8 cellular contexts compared by ENCODE assay signal in genomic region chr7:44044315-44045225, GRCh38.
DNase-seq lines count a peak whose midpoint lies in the region; ATAC-seq and TF ChIP-seq lines count a peak whose summit lies in the region.

Gene DBNL, plus strand, starts transcription at chr7:44044702. Its CDS starts 36 bp downstream, at chr7:44044738.

- H4K20me1 ChIP-seq in KMS-11 (ENCODE audit: insufficient read depth) = no peaks in the 10 kb centered on the region

- CTCF ChIA-PET in RWPE1 (lab: Yijun Ruan, JAX) = interaction anchor here (0.6 kb wide), 1 partner anchor 23 kb away, joined by 3 read pairs; no protein-coding TSS in a partner anchor

- peaks cover 4% of the 10 kb centered on the region for H3K9me3 Mint-ChIP-seq in nephron progenitor cell
- no peaks in the 10 kb centered on the region for H3K9me3 Mint-ChIP-seq in stimulated activated naive CD8-positive, alpha-beta T cell treated with anti-CD3 and anti-CD28 coated beads, Interleukin-15, Interleukin-2, amounts not matched to agents 100 ng/mL and 50 ng/mL, for 24 hours

- DNase-seq in DMS79 treated with DMSO at 0.1 percent for 48 hours (lab: John Stamatoyannopoulos, UW) (peak; percentile 92), RWPE1 (ENCODE audit: low spot score) (peak; percentile 92), fibroblast of pulmonary artery (ENCODE audit: low read depth) (peak; percentile 81), nephron progenitor cell (peak; percentile 95)
- peak; percentile 91 for DNase-seq in activated effector memory CD4-positive, alpha-beta T cell treated with Interleukin-2 at 50 U/mL for 16 hours

- peaks cover 32% of the 10 kb centered on the region for H3K4me1 Mint-ChIP-seq in nephron progenitor cell
- peaks cover 54% of the 10 kb centered on the region for H3K4me1 Mint-ChIP-seq in stimulated activated naive CD8-positive, alpha-beta T cell treated with anti-CD3 and anti-CD28 coated beads, Interleukin-15, Interleukin-2, amounts not matched to agents 100 ng/mL and 50 ng/mL, for 24 hours (ENCODE audit: low read depth)

- no peaks in the 10 kb centered on the region for H3K27me3 ChIP-seq in KMS-11 (ENCODE audit: insufficient read depth, low read depth)

- no peak within 1 kb of the TSS for H3K27ac Mint-ChIP-seq in nephron progenitor cell
- H3K27ac Mint-ChIP-seq in stimulated activated naive CD8-positive, alpha-beta T cell treated with anti-CD3 and anti-CD28 coated beads, Interleukin-15, Interleukin-2, amounts not matched to agents 100 ng/mL and 50 ng/mL, for 24 hours = peak within 1 kb of the TSS; percentile 90

- peak within 1 kb of the TSS; percentile 95 for H3K4me2 ChIP-seq in KMS-11

- ATAC-seq in GM21723 (IDR thresholded peaks at IDR 0.05; ENCODE audit: unreplicated experiment) = peak; percentile 70

- peak within 1 kb of the TSS; percentile 32; the same call in 1 of the 2 replicates for H3K27ac ChIP-seq in KMS-11
- H3K27ac ChIP-seq in RWPE1 = peak within 1 kb of the TSS; percentile 86

- peak within 1 kb of the TSS; percentile 73 for H2AFZ ChIP-seq in KMS-11 (ENCODE audit: low read depth)

- H3K4me1 ChIP-seq in KMS-11 (ENCODE audit: low read depth, poor library complexity, severe bottlenecking) = peaks cover 32% of the 10 kb centered on the region

- H3K4me3 ChIP-seq in KMS-11 (IDR thresholded peaks at IDR 0.05; ENCODE audit: insufficient read depth, low read depth, low read length) (peak within 1 kb of the TSS; percentile 67), fibroblast of pulmonary artery (replicated peaks; ENCODE audit: low read depth, low read length) (peak within 1 kb of the TSS; percentile 92)

- H3K27me3 Mint-ChIP-seq in nephron progenitor cell (ENCODE audit: low read depth, poor library complexity) = peaks cover 27% of the 10 kb centered on the region
- no peaks in the 10 kb centered on the region for H3K27me3 Mint-ChIP-seq in stimulated activated naive CD8-positive, alpha-beta T cell treated with anti-CD3 and anti-CD28 coated beads, Interleukin-15, Interleukin-2, amounts not matched to agents 100 ng/mL and 50 ng/mL, for 24 hours

- H3K36me3 Mint-ChIP-seq in nephron progenitor cell (ENCODE audit: low read depth) = peaks cover 14% of the 10 kb centered on the region
- H3K36me3 Mint-ChIP-seq in stimulated activated naive CD8-positive, alpha-beta T cell treated with anti-CD3 and anti-CD28 coated beads, Interleukin-15, Interleukin-2, amounts not matched to agents 100 ng/mL and 50 ng/mL, for 24 hours (ENCODE audit: low read depth) = peaks cover 23% of the 10 kb centered on the region

- H3K4me3 Mint-ChIP-seq in nephron progenitor cell = peak within 1 kb of the TSS; percentile 88
- peak within 1 kb of the TSS; percentile 94 for H3K4me3 Mint-ChIP-seq in stimulated activated naive CD8-positive, alpha-beta T cell treated with anti-CD3 and anti-CD28 coated beads, Interleukin-15, Interleukin-2, amounts not matched to agents 100 ng/mL and 50 ng/mL, for 24 hours

- peak within 1 kb of the TSS; percentile 70 for H3K9ac ChIP-seq in KMS-11

- POLR2A ChIA-PET in RWPE1 (lab: Yijun Ruan, JAX; ENCODE audit: low non-redundant PET) = interaction anchor here (0.7 kb wide), 2 partner anchors 11 to 425 kb away, joined by 4 read pairs; no protein-coding TSS in a partner anchor

- TF ChIP-seq CTCF in KMS-11 (conservative IDR thresholded peaks at IDR 0.05; ENCODE audit: low read depth, low read length) (no peak), RWPE1 (conservative IDR thresholded peaks at IDR 0.05; ENCODE audit: low read depth) (no peak), fibroblast of pulmonary artery (IDR thresholded peaks at IDR 0.05; ENCODE audit: low read length, missing control alignments) (no peak), nephron progenitor cell (IDR thresholded peaks at IDR 0.05) (no peak)

- H3K79me2 ChIP-seq in KMS-11 (ENCODE audit: insufficient read depth, low read depth) = peaks cover 42% of the 10 kb centered on the region

- no peaks in the 10 kb centered on the region for H3K36me3 ChIP-seq in KMS-11 (ENCODE audit: insufficient read depth)

Comparison
In these comparisons a context has a peak if more than half of its experiments do, and no peak if none do; other contexts are left out.
1. Peak in every context shown above with its lines: DNase-seq, ATAC-seq, H3K4me3 ChIP-seq and H3K27ac ChIP-seq.